Comparison of ENCODE assay signal across 13 cellular contexts in the genomic region with DNA sequence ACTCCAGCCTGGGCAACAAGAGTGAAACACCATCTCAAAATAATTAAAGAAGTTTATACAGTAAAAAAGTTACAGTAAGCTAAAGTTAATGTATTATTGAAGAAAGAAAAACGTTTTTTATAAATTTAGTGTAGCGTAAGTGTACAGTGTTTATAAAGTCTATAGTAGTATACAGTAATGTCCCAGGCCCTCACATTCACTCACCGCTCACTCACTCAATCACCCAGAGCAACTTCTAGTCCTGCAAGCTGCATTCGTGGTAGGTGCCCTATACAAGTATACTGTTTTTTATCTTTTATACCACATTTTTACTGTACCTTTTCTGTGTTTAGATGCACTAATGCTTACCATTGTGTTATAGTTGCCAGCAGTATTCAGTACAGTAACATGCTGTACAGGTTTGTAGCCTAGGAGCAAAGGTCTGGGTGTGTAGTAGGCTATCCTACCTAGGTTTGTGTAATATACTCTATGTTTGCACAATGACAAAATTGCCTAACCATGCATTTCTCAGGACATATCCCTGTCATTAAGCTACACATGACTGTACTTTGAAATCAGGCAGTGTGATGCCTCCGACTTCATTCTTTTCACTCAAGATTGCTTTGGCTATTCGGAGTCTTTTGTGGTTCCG. TPM values are rescaled to one million over a fixed set of nuclear protein-coding genes. Genes with fewer than 3 reads are reported as not detected.
A peak's percentile ranks its signal among the peaks of the same experiment; 100 is the strongest.
DNase-seq lines count a peak whose midpoint lies in the region; ATAC-seq and TF ChIP-seq lines count a peak whose summit lies in the region.
"Had no signal": no experiment of that assay in that cellular context is flagged by ENCODE, and none has a peak within 500 bp of the region (broad histone marks: within the 10 kb centered on the region; RNA-seq: fewer than 3 reads in every experiment).

No MANE protein-coding gene starts in this region.

- intact Hi-C loops in Caco-2 (cut with micrococcal nuclease; ENCODE audit: unreplicated experiment) = loop anchor here (1.0 to 2.0 kb wide), 2 partner anchors 15 to 16 kb away; partner anchors contain the start of gene MGME1
- intact Hi-C loops in left lung (cut with DNase I) = no loop called here

- ATAC-seq in WTC11 (no peak), left lung (peak; percentile 57)
- ATAC-seq in activated CD8-positive, alpha-beta memory T cell treated with anti-CD3 and anti-CD28 coated beads, Interleukin-2, amount 10 ng/mL, durations not matched to agents 7 days and 5 days = no peak

- H3K9me3 ChIP-seq in Caco-2 (no peaks in the 10 kb centered on the region), left lung (no peaks in the 10 kb centered on the region)

- H3K36me3 Mint-ChIP-seq in Caco-2 (ENCODE audit: insufficient read depth, unreplicated experiment) (peaks cover 42% of the 10 kb centered on the region), WTC11 (peaks cover 34% of the 10 kb centered on the region)
- peaks cover 35% of the 10 kb centered on the region for H3K36me3 Mint-ChIP-seq in activated CD8-positive, alpha-beta memory T cell treated with anti-CD3 and anti-CD28 coated beads, Interleukin-2, amount 10 ng/mL, durations not matched to agents 7 days and 5 days

- DNase-seq in Caco-2 = peak; percentile 51 to 74
- DNase-seq in WTC11 (ENCODE audit: low spot score) = no peak
- DNase-seq in left lung = no peak
- peak; percentile 52 for DNase-seq in renal cortical epithelial cell (ENCODE audit: low read depth)
- DNase-seq in DMS79 treated with DMSO at 0.1 percent for 48 hours (lab: John Stamatoyannopoulos, UW) = no peak
- DNase-seq in medulla oblongata (ENCODE audit: extremely low spot score) = no peak
- no peak for DNase-seq in activated CD8-positive, alpha-beta memory T cell treated with anti-CD3 and anti-CD28 coated beads, Interleukin-2, amount 10 ng/mL, durations not matched to agents 7 days and 5 days
- DNase-seq: COR-L47, KG1, NCI-H1092 treated with DMSO at 0.1 percent for 48 hours, NCI-H2081 treated with DMSO at 0.1 percent for 48 hours, NCI-H524, SHP77 had no signal

- BruUV-seq in Caco-2 (replicated peaks; lab: Mats Ljungman, UMichigan) = no TSS peak

- H3K4me1 ChIP-seq in Caco-2 = peaks cover 15% of the 10 kb centered on the region
- peaks cover 0 to 5% of the 10 kb centered on the region in 2 donors for H3K4me1 ChIP-seq in left lung

- no peaks in the 10 kb centered on the region for H3K9me3 Mint-ChIP-seq in Caco-2 (ENCODE audit: unreplicated experiment)
- no peaks in the 10 kb centered on the region for H3K9me3 Mint-ChIP-seq in WTC11
- no peaks in the 10 kb centered on the region for H3K9me3 Mint-ChIP-seq in activated CD8-positive, alpha-beta memory T cell treated with anti-CD3 and anti-CD28 coated beads, Interleukin-2, amount 10 ng/mL, durations not matched to agents 7 days and 5 days (ENCODE audit: low read depth)

- H3K27me3 Mint-ChIP-seq in Caco-2 (ENCODE audit: insufficient read depth, unreplicated experiment) (no peaks in the 10 kb centered on the region), WTC11 (ENCODE audit: low read depth) (no peaks in the 10 kb centered on the region)
- H3K27me3 Mint-ChIP-seq in activated CD8-positive, alpha-beta memory T cell treated with anti-CD3 and anti-CD28 coated beads, Interleukin-2, amount 10 ng/mL, durations not matched to agents 7 days and 5 days = no peaks in the 10 kb centered on the region

- CTCF ChIA-PET in Caco-2 (lab: Charles Lee) (interaction anchor here (0.6 to 1.0 kb wide), 2 partner anchors 14 to 27 kb away, joined by 3 to 6 read pairs; no protein-coding TSS in a partner anchor), WTC11 (lab: Charles Lee) (no interaction called here)
- CTCF ChIA-PET in activated CD8-positive, alpha-beta memory T cell treated with anti-CD3 and anti-CD28 coated beads, Interleukin-2, amount 10 ng/mL, durations not matched to agents 7 days and 5 days (lab: Charles Lee) = interaction anchor here (1.3 kb wide), 1 partner anchor 10 kb away, joined by 4 read pairs; no protein-coding TSS in a partner anchor

- no peaks in the 10 kb centered on the region for H3K27me3 ChIP-seq in Caco-2 (replicated peaks; ENCODE audit: control insufficient read depth, insufficient read depth, low read length)
- H3K27me3 ChIP-seq in left lung = no peaks in the 10 kb centered on the region

- peaks cover 6% of the 10 kb centered on the region for H3K4me1 Mint-ChIP-seq in Caco-2 (ENCODE audit: low read depth, unreplicated experiment)
- H3K4me1 Mint-ChIP-seq in WTC11 = peaks cover 24% of the 10 kb centered on the region
- H3K4me1 Mint-ChIP-seq in activated CD8-positive, alpha-beta memory T cell treated with anti-CD3 and anti-CD28 coated beads, Interleukin-2, amount 10 ng/mL, durations not matched to agents 7 days and 5 days = peaks cover 9% of the 10 kb centered on the region

- H3K27ac ChIP-seq in left lung = no peak overlapping the region

- TF ChIP-seq CTCF in Caco-2 (IDR thresholded peaks at IDR 0.05; ENCODE audit: insufficient read depth in 1 of 2, low read depth in 1 of 2, low read length in 1 of 2, severe bottlenecking in 1 of 2, unreplicated experiment in 1 of 2) (no peak), WTC11 (IDR thresholded peaks at IDR 0.05) (no peak), left lung (IDR thresholded peaks at IDR 0.05) (no peak)

- no peak overlapping the region for H3K27ac Mint-ChIP-seq in Caco-2 (ENCODE audit: unreplicated experiment)
- H3K27ac Mint-ChIP-seq in WTC11 = no peak overlapping the region
- H3K27ac Mint-ChIP-seq in activated CD8-positive, alpha-beta memory T cell treated with anti-CD3 and anti-CD28 coated beads, Interleukin-2, amount 10 ng/mL, durations not matched to agents 7 days and 5 days = no peak overlapping the region

- POLR2A ChIA-PET in Caco-2 (lab: Charles Lee) (interaction anchor here (0.6 to 1.2 kb wide), 4 partner anchors 13 to 27 kb away, joined by 3 to 5 read pairs (median 4); no protein-coding TSS in a partner anchor), WTC11 (lab: Charles Lee) (interaction anchor here (0.6 kb wide), 1 partner anchor 421 kb away, joined by 3 read pairs; no protein-coding TSS in a partner anchor)

- H3K36me3 ChIP-seq in Caco-2 (ENCODE audit: control insufficient read depth, insufficient read depth, low read length) (peaks cover 2% of the 10 kb centered on the region), left lung (peaks cover 0 to 35% of the 10 kb centered on the region in 2 donors)

- H3K4me3 ChIP-seq in Caco-2 (ENCODE audit: low read depth, low read length) = no peak overlapping the region
- no peak overlapping the region for H3K4me3 ChIP-seq in left lung

- no peak overlapping the region for H3K4me3 Mint-ChIP-seq in Caco-2 (ENCODE audit: unreplicated experiment)
- H3K4me3 Mint-ChIP-seq in WTC11 = no peak overlapping the region
- no peak overlapping the region for H3K4me3 Mint-ChIP-seq in activated CD8-positive, alpha-beta memory T cell treated with anti-CD3 and anti-CD28 coated beads, Interleukin-2, amount 10 ng/mL, durations not matched to agents 7 days and 5 days

TF ChIP-seq in WTC11, 78 proteins besides CTCF, POLR2A, EP300 and RAD21:
- TF ChIP-seq NFE2L1 (CRISPR knock-in tag; IDR thresholded peaks at IDR 0.05) = no peak
- no peak for TF ChIP-seq ZNF671 (CRISPR knock-in tag; IDR thresholded peaks at IDR 0.05)
- peak; percentile 90 for TF ChIP-seq GABPB1 (CRISPR knock-in tag; IDR thresholded peaks at IDR 0.05)
- TF ChIP-seq TCF7 (CRISPR knock-in tag; IDR thresholded peaks at IDR 0.05; ENCODE audit: low read depth) = no peak
- no peak for TF ChIP-seq CBFB (CRISPR knock-in tag; IDR thresholded peaks at IDR 0.05; ENCODE audit: low read depth)

RNA-seq across cellular contexts. Expression of gene MGME1, which starts 16.7 kb away (rescaled TPM):
- total RNA-seq in Caco-2 (2022) = 44.3 and 50.5 TPM in 2 replicates
- total RNA-seq in WTC11 (2021) = 55.0 to 59.2 TPM (median 56.0 TPM) in 3 replicates
- total RNA-seq in left lung = 10 to 100 TPM; 13.3 to 13.4 TPM
- 7.8 and 12.9 TPM in 2 replicates for total RNA-seq in renal cortical epithelial cell
- 10 to 100 TPM; 46.6 to 50.7 TPM for total RNA-seq in activated CD8-positive, alpha-beta memory T cell treated with anti-CD3 and anti-CD28 coated beads, Interleukin-2, amount 10 ng/mL, durations not matched to agents 7 days and 5 days

RNA-seq across cellular contexts. Expression of gene SNX5, which starts 16.9 kb away (rescaled TPM):
- 275 and 299 TPM in 2 replicates for total RNA-seq in Caco-2 (2022)
- total RNA-seq in WTC11 (2021) = 172 to 192 TPM (median 173 TPM) in 3 replicates
- 10 to 100 TPM; 82.0 to 87.0 TPM for total RNA-seq in left lung
- total RNA-seq in renal cortical epithelial cell = 117 and 165 TPM in 2 replicates
- 100 to 1,000 TPM; 178 to 192 TPM for total RNA-seq in activated CD8-positive, alpha-beta memory T cell treated with anti-CD3 and anti-CD28 coated beads, Interleukin-2, amount 10 ng/mL, durations not matched to agents 7 days and 5 days

Comparison
In these comparisons a context has a peak if more than half of its experiments do, and no peak if none do; other contexts are left out.
1. DNase-seq: peak in Caco-2 (2 of 2) and renal cortical epithelial cell (single experiment); none in WTC11 (single experiment), left lung (0 of 2), DMS79 treated with DMSO at 0.1 percent for 48 hours (single experiment), medulla oblongata (single experiment) and activated CD8-positive, alpha-beta memory T cell treated with anti-CD3 and anti-CD28 coated beads, Interleukin-2, amount 10 ng/mL, durations not matched to agents 7 days and 5 days (single experiment).